Comparison of ENCODE assay signal across 10 cellular contexts in the genomic region with DNA sequence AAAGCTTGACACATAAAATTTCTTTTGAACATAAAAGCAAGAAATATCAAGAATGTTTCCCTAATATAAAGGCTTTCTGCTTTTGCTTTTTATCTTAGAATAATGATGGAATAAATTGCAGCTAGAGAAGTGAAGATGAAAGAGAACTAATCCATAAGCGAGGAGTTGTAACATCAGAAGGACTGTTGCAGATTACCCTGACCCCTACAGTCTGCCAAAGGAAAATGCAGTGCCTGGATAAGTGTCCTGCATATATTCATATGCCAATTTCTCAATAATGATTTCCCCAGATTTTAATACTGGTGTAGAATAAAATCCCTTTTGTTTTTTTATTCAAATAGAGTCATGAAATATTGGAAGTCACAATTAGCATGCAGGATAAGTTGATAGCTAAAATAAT.
DNase-seq lines count a peak whose midpoint lies in the region; ATAC-seq, FAIRE-seq and TF ChIP-seq lines count a peak whose summit lies in the region.
"Had no signal": no experiment of that assay in that cellular context is flagged by ENCODE, and none has a peak within 500 bp of the region (broad histone marks: within the 10 kb centered on the region; RNA-seq: fewer than 3 reads in every experiment).

No MANE protein-coding gene starts in this region.

- no peaks in the 10 kb centered on the region for H3K4me1 Mint-ChIP-seq in CD8-positive, alpha-beta memory T cell
- H3K4me1 Mint-ChIP-seq in natural killer cell treated with Interleukin-12 subunit alpha and Interleukin-12 subunit beta and Interleukin-15 and Interleukin-18, amount 100 ng/mL, for 72 hours (ENCODE audit: low read depth in 2 of 2): no peaks in the 10 kb centered on the region
- H3K4me1 Mint-ChIP-seq: stimulated activated naive B cell treated with anti-CD40 and anti-IgM and Interleukin-4, amounts not matched to agents 10 μg/mL and 1 μg/mL and 100 μg/mL, for 72 hours had no signal

- no peak overlapping the region for H3K4me3 Mint-ChIP-seq in CD8-positive, alpha-beta memory T cell
- H3K4me3 Mint-ChIP-seq in natural killer cell treated with Interleukin-12 subunit alpha and Interleukin-12 subunit beta and Interleukin-15 and Interleukin-18, amount 100 ng/mL, for 72 hours: no peak overlapping the region
- H3K4me3 Mint-ChIP-seq: stimulated activated naive B cell treated with anti-CD40 and anti-IgM and Interleukin-4, amounts not matched to agents 10 μg/mL and 1 μg/mL and 100 μg/mL, for 72 hours had no signal

- H3K4me1 ChIP-seq in CD8-positive, alpha-beta memory T cell (ENCODE audit: insufficient read depth, low read length): no peaks in the 10 kb centered on the region

- TF ChIP-seq CTCF in LNCaP clone FGC (IDR thresholded peaks at IDR 0.05; ENCODE audit: control insufficient read depth, extremely low read depth, insufficient read depth) (peak; percentile 53), brain microvascular endothelial cell (IDR thresholded peaks at IDR 0.05; ENCODE audit: low read depth, low read length, missing control alignments) (peak; percentile 32)

- no peak overlapping the region for H3K27ac ChIP-seq in brain microvascular endothelial cell
- no peak overlapping the region for H3K27ac ChIP-seq in CD8-positive, alpha-beta memory T cell (ENCODE audit: low read depth, low read length)

- POLR2A ChIA-PET in CD8-positive, alpha-beta memory T cell (lab: Charles Lee): no interaction called here

- no peak for FAIRE-seq in H54 (lab: Jason Lieb, UNC)

- no peaks in the 10 kb centered on the region for H3K36me3 Mint-ChIP-seq in CD8-positive, alpha-beta memory T cell
- no peaks in the 10 kb centered on the region for H3K36me3 Mint-ChIP-seq in natural killer cell treated with Interleukin-12 subunit alpha and Interleukin-12 subunit beta and Interleukin-15 and Interleukin-18, amount 100 ng/mL, for 72 hours
- H3K36me3 Mint-ChIP-seq: stimulated activated naive B cell treated with anti-CD40 and anti-IgM and Interleukin-4, amounts not matched to agents 10 μg/mL and 1 μg/mL and 100 μg/mL, for 72 hours had no signal

- H3K36me3 ChIP-seq in brain microvascular endothelial cell (replicated peaks): no peaks in the 10 kb centered on the region
- H3K36me3 ChIP-seq in CD8-positive, alpha-beta memory T cell (ENCODE audit: insufficient read depth, low read length): no peaks in the 10 kb centered on the region

- H3K4me3 ChIP-seq in LNCaP clone FGC (ENCODE audit: low read depth, low read length): no peak overlapping the region
- H3K4me3 ChIP-seq in brain microvascular endothelial cell (ENCODE audit: low read depth, low read length): no peak overlapping the region
- H3K4me3 ChIP-seq in CD8-positive, alpha-beta memory T cell (ENCODE audit: low read length): no peak overlapping the region

- peaks cover 0 to 2% (median 0%) of the 10 kb centered on the region in 5 donors for H3K9me3 Mint-ChIP-seq in CD8-positive, alpha-beta memory T cell
- H3K9me3 Mint-ChIP-seq in natural killer cell treated with Interleukin-12 subunit alpha and Interleukin-12 subunit beta and Interleukin-15 and Interleukin-18, amount 100 ng/mL, for 72 hours: no peaks in the 10 kb centered on the region
- H3K9me3 Mint-ChIP-seq: stimulated activated naive B cell treated with anti-CD40 and anti-IgM and Interleukin-4, amounts not matched to agents 10 μg/mL and 1 μg/mL and 100 μg/mL, for 72 hours had no signal

- no peak for TF ChIP-seq POLR2A in H54 (IDR thresholded peaks at IDR 0.05; ENCODE audit: low read depth, low read length)

- no peak overlapping the region for H3K27ac Mint-ChIP-seq in CD8-positive, alpha-beta memory T cell
- H3K27ac Mint-ChIP-seq in natural killer cell treated with Interleukin-12 subunit alpha and Interleukin-12 subunit beta and Interleukin-15 and Interleukin-18, amount 100 ng/mL, for 72 hours: no peak overlapping the region
- H3K27ac Mint-ChIP-seq: stimulated activated naive B cell treated with anti-CD40 and anti-IgM and Interleukin-4, amounts not matched to agents 10 μg/mL and 1 μg/mL and 100 μg/mL, for 72 hours had no signal

- ATAC-seq in HG03175 (IDR thresholded peaks at IDR 0.05; ENCODE audit: unreplicated experiment): no peak
- ATAC-seq in natural killer cell treated with Interleukin-12 subunit alpha and Interleukin-12 subunit beta and Interleukin-15 and Interleukin-18, amount 100 ng/mL, for 72 hours: no peak

- H3K27me3 ChIP-seq in brain microvascular endothelial cell (replicated peaks): no peaks in the 10 kb centered on the region
- H3K27me3 ChIP-seq in CD8-positive, alpha-beta memory T cell (ENCODE audit: insufficient read depth, low read length, poor library complexity, severe bottlenecking): no peaks in the 10 kb centered on the region

- CTCF ChIA-PET in CD8-positive, alpha-beta memory T cell (lab: Charles Lee): no interaction called here

- DNase-seq in EH (ENCODE audit: low read depth) (peak; percentile 42), LNCaP clone FGC (ENCODE audit: low read depth) (no peak), brain microvascular endothelial cell (no peak), myocyte (ENCODE audit: low read depth) (peak; percentile 1), H54 (ENCODE audit: insufficient read length, low spot score) (no peak)
- no peak for DNase-seq in CD8-positive, alpha-beta memory T cell
- no peak for DNase-seq in natural killer cell treated with Interleukin-12 subunit alpha and Interleukin-12 subunit beta and Interleukin-15 and Interleukin-18, amount 100 ng/mL, for 72 hours (ENCODE audit: low spot score)
- DNase-seq: activated naive CD4-positive, alpha-beta T cell treated with Interleukin-2 at 50 U/mL for 16 hours; stimulated activated naive B cell treated with anti-CD40 and anti-IgM and Interleukin-4, amounts not matched to agents 10 μg/mL and 1 μg/mL and 100 μg/mL, for 72 hours had no signal

- no peaks in the 10 kb centered on the region for H3K9me3 ChIP-seq in CD8-positive, alpha-beta memory T cell (ENCODE audit: low read length)

- H3K27me3 Mint-ChIP-seq in CD8-positive, alpha-beta memory T cell: no peaks in the 10 kb centered on the region
- no peaks in the 10 kb centered on the region for H3K27me3 Mint-ChIP-seq in natural killer cell treated with Interleukin-12 subunit alpha and Interleukin-12 subunit beta and Interleukin-15 and Interleukin-18, amount 100 ng/mL, for 72 hours
- H3K27me3 Mint-ChIP-seq: stimulated activated naive B cell treated with anti-CD40 and anti-IgM and Interleukin-4, amounts not matched to agents 10 μg/mL and 1 μg/mL and 100 μg/mL, for 72 hours had no signal

- in situ Hi-C loops in brain microvascular endothelial cell (cut with HindIII; ENCODE audit: low pct_ligation_motif_present, low sequenced_read_pairs): no loop called here

Comparison
In these comparisons a context has a peak if more than half of its experiments do, and no peak if none do; other contexts are left out.
1. DNase-seq: peak in EH (single experiment) and myocyte (single experiment); none in LNCaP clone FGC (single experiment), brain microvascular endothelial cell (single experiment), CD8-positive, alpha-beta memory T cell (0 of 5), natural killer cell treated with Interleukin-12 subunit alpha and Interleukin-12 subunit beta and Interleukin-15 and Interleukin-18, amount 100 ng/mL, for 72 hours (single experiment) and H54 (single experiment).